ENCODE assay signal across 18 cellular contexts in genomic region chr1:180945551-180945950, GRCh38. TPM values are rescaled to one million over a fixed set of nuclear protein-coding genes. Genes with fewer than 3 reads are reported as not detected.
A peak's percentile ranks its signal among the peaks of the same experiment; 100 is the strongest.
DNase-seq lines count a peak whose midpoint lies in the region; ATAC-seq and TF ChIP-seq lines count a peak whose summit lies in the region.
"Had no signal": no experiment of that assay in that cellular context is flagged by ENCODE, and none has a peak within 500 bp of the region (broad histone marks: within the 10 kb centered on the region; RNA-seq: fewer than 3 reads in every experiment).

No MANE protein-coding gene starts in this region.

- H3K9me3 Mint-ChIP-seq in GM23338 (no peaks in the 10 kb centered on the region), chondrocyte (ENCODE audit: low read depth) (peaks cover 3% of the 10 kb centered on the region)
- H3K9me3 Mint-ChIP-seq in naive thymus-derived CD4-positive, alpha-beta T cell = peaks cover 0 to 35% (median 16%) of the 10 kb centered on the region in 11 donors

- peaks cover 0 to 46% (median 5%) of the 10 kb centered on the region in 11 experiments; a peak in 8 of 22 replicates for H4K20me1 ChIP-seq in BLaER1 treated with 17β-estradiol and CSF1 and Interleukin-3, amounts not matched to agents 10 nM and 100 nM
- no peaks in the 10 kb centered on the region for H4K20me1 ChIP-seq in GM23338 (replicated peaks; ENCODE audit: insufficient read depth)

- no peaks in the 10 kb centered on the region for H3K79me2 ChIP-seq in GM23338 (replicated peaks; ENCODE audit: insufficient read depth)

- H2AFZ ChIP-seq in GM23338 = no peak overlapping the region

- peaks cover 0 to 17% (median 0%) of the 10 kb centered on the region in 11 experiments; a peak in 4 of 22 replicates for H3K27me3 ChIP-seq in BLaER1 treated with 17β-estradiol and CSF1 and Interleukin-3, amounts not matched to agents 10 nM and 100 nM
- H3K27me3 ChIP-seq in GM23338 (ENCODE audit: insufficient read depth) = no peaks in the 10 kb centered on the region
- H3K27me3 ChIP-seq in naive thymus-derived CD4-positive, alpha-beta T cell (ENCODE audit: control insufficient read depth in 2 of 2, insufficient read depth in 2 of 2, low read length in 2 of 2) = no peaks in the 10 kb centered on the region

- H3K9ac ChIP-seq in BLaER1 treated with 17β-estradiol and CSF1 and Interleukin-3, amounts not matched to agents 10 nM and 100 nM = peak overlapping the region in 3 of 11 experiments; percentile 24 to 59 (median 44); a peak in 4 of 22 replicates

- DNase-seq in GM23338 (ENCODE audit: low spot score) (no peak), NCI-H146 treated with DMSO at 0.1 percent for 48 hours (lab: John Stamatoyannopoulos, UW; ENCODE audit: unreplicated experiment) (peak; percentile 88), chondrocyte (ENCODE audit: low spot score) (peak; percentile 52), NCI-H2227 (lab: John Stamatoyannopoulos, UW; ENCODE audit: unreplicated experiment) (no peak), T1000 (lab: John Stamatoyannopoulos, UW) (no peak), NOMO-1 (lab: John Stamatoyannopoulos, UW; ENCODE audit: unreplicated experiment in 2 of 2) (no peak)
- DNase-seq in naive thymus-derived CD4-positive, alpha-beta T cell = no peak
- DNase-seq: C1 segment of cervical spinal cord; CD8-positive, alpha-beta memory T cell; DMS79; NCI-H2227 treated with DMSO at 0.1 percent for 48 hours; NCI-H524 treated with DMSO at 0.1 percent for 48 hours; NK-92 treated with Interleukin-12 subunit alpha and Interleukin-12 subunit beta, amount 100 ng/mL, for 24 hours; SHP77; T-helper 1 cell; T-helper 9 cell had no signal

- H3K27ac Mint-ChIP-seq in GM23338 (no peak overlapping the region), chondrocyte (ENCODE audit: unreplicated experiment) (no peak overlapping the region)
- H3K27ac Mint-ChIP-seq in naive thymus-derived CD4-positive, alpha-beta T cell = no peak overlapping the region

- peak; percentile 7; the same call in 2 of the 3 replicates for ATAC-seq in GM23338
- ATAC-seq in naive thymus-derived CD4-positive, alpha-beta T cell = no peak
- ATAC-seq: K562 had no signal

- TF ChIP-seq CTCF in GM23338 (conservative IDR thresholded peaks at IDR 0.05; ENCODE audit: low read depth in 2 of 2) = no peak
- no peak for TF ChIP-seq CTCF in chondrocyte (IDR thresholded peaks at IDR 0.05)

- CTCF ChIA-PET in naive thymus-derived CD4-positive, alpha-beta T cell (lab: Charles Lee) = no interaction called here

- H3K4me3 Mint-ChIP-seq in GM23338 = no peak overlapping the region
- no peak overlapping the region for H3K4me3 Mint-ChIP-seq in chondrocyte (ENCODE audit: unreplicated experiment)
- no peak overlapping the region for H3K4me3 Mint-ChIP-seq in naive thymus-derived CD4-positive, alpha-beta T cell
- H3K4me3 Mint-ChIP-seq: CD8-positive, alpha-beta memory T cell had no signal

- peak overlapping the region in 4 of 11 experiments; percentile 36 to 63 (median 57); a peak in 8 of 22 replicates for H3K27ac ChIP-seq in BLaER1 treated with 17β-estradiol and CSF1 and Interleukin-3, amounts not matched to agents 10 nM and 100 nM
- H3K27ac ChIP-seq in GM23338 (ENCODE audit: low read depth) = no peak overlapping the region
- no peak overlapping the region for H3K27ac ChIP-seq in naive thymus-derived CD4-positive, alpha-beta T cell (ENCODE audit: low read depth, low read length)

- H3K36me3 Mint-ChIP-seq in GM23338 (ENCODE audit: low read depth) (peaks cover 6% of the 10 kb centered on the region; the same call in 2 of the 3 replicates), chondrocyte (ENCODE audit: low read depth) (peaks cover 18% of the 10 kb centered on the region)
- H3K36me3 Mint-ChIP-seq in naive thymus-derived CD4-positive, alpha-beta T cell = peaks cover 16 to 35% (median 28%) of the 10 kb centered on the region in 5 donors

- peaks cover 0 to 51% (median 18%) of the 10 kb centered on the region in 11 experiments; a peak in 18 of 22 replicates for H3K9me3 ChIP-seq in BLaER1 treated with 17β-estradiol and CSF1 and Interleukin-3, amounts not matched to agents 10 nM and 100 nM (replicated peaks in 1 of 11)
- H3K9me3 ChIP-seq in naive thymus-derived CD4-positive, alpha-beta T cell (ENCODE audit: control insufficient read depth in 2 of 3, low read length in 3 of 3) = peaks cover 0 to 29% (median 3%) of the 10 kb centered on the region in 3 experiments

- no peaks in the 10 kb centered on the region for H3F3A ChIP-seq in GM23338 (replicated peaks; ENCODE audit: low read depth)

- peaks cover 27% of the 10 kb centered on the region for H3K4me1 Mint-ChIP-seq in GM23338
- peaks cover 4% of the 10 kb centered on the region for H3K4me1 Mint-ChIP-seq in chondrocyte (ENCODE audit: low read depth)
- H3K4me1 Mint-ChIP-seq in naive thymus-derived CD4-positive, alpha-beta T cell = peaks cover 0 to 8% (median 1%) of the 10 kb centered on the region in 7 donors
- H3K4me1 Mint-ChIP-seq: CD8-positive, alpha-beta memory T cell had no signal

- H3K4me2 ChIP-seq in BLaER1 treated with 17β-estradiol and CSF1 and Interleukin-3, amounts not matched to agents 10 nM and 100 nM = peak overlapping the region in 9 of 11 experiments; percentile 56 to 88 (median 82); a peak in 18 of 22 replicates
- H3K4me2 ChIP-seq in GM23338 = no peak overlapping the region

- H3K4me1 ChIP-seq in BLaER1 treated with 17β-estradiol and CSF1 and Interleukin-3, amounts not matched to agents 10 nM and 100 nM = peaks cover 0 to 58% (median 47%) of the 10 kb centered on the region in 10 experiments; a peak in 17 of 20 replicates
- H3K4me1 ChIP-seq in GM23338 (ENCODE audit: insufficient read depth) = no peaks in the 10 kb centered on the region; the same call in none of the 2 replicates
- H3K4me1 ChIP-seq in naive thymus-derived CD4-positive, alpha-beta T cell (ENCODE audit: control insufficient read depth in 2 of 2, insufficient read depth in 2 of 2, low read length in 2 of 2) = no peaks in the 10 kb centered on the region

- H3K4me3 ChIP-seq in BLaER1 treated with 17β-estradiol and CSF1 and Interleukin-3, amounts not matched to agents 10 nM and 100 nM = no peak overlapping the region
- H3K4me3 ChIP-seq in GM23338 = no peak overlapping the region
- no peak overlapping the region for H3K4me3 ChIP-seq in naive thymus-derived CD4-positive, alpha-beta T cell (ENCODE audit: low read length)
- H3K4me3 ChIP-seq: K562 had no signal

- H3K9me2 ChIP-seq in GM23338 (ENCODE audit: insufficient read depth) = no peaks in the 10 kb centered on the region

- intact Hi-C loops in naive thymus-derived CD4-positive, alpha-beta T cell (cut with micrococcal nuclease) = no loop called here

- H3K36me3 ChIP-seq in BLaER1 treated with 17β-estradiol and CSF1 and Interleukin-3, amounts not matched to agents 10 nM and 100 nM = peaks cover 10 to 54% (median 22%) of the 10 kb centered on the region in 11 experiments; a peak in 20 of 22 replicates
- H3K36me3 ChIP-seq in GM23338 (ENCODE audit: insufficient read depth) = no peaks in the 10 kb centered on the region
- no peaks in the 10 kb centered on the region for H3K36me3 ChIP-seq in naive thymus-derived CD4-positive, alpha-beta T cell (ENCODE audit: control insufficient read depth in 2 of 3, insufficient read depth in 3 of 3, low read length in 3 of 3)

- POLR2A ChIA-PET in naive thymus-derived CD4-positive, alpha-beta T cell (lab: Charles Lee) = no interaction called here

- peaks cover 15% of the 10 kb centered on the region for H3K27me3 Mint-ChIP-seq in GM23338 (ENCODE audit: insufficient read depth, low read depth, poor library complexity)
- no peaks in the 10 kb centered on the region for H3K27me3 Mint-ChIP-seq in chondrocyte (ENCODE audit: low read depth)
- peaks cover 0 to 6% (median 0%) of the 10 kb centered on the region in 5 donors for H3K27me3 Mint-ChIP-seq in naive thymus-derived CD4-positive, alpha-beta T cell

TF ChIP-seq in GM23338, 12 proteins besides CTCF, POLR2A, EP300 and RAD21 (continues in another document):
- TF ChIP-seq ZNF331 (CRISPR knock-in tag; IDR thresholded peaks at IDR 0.05; ENCODE audit: low read depth) = no peak
- TF ChIP-seq CREB1 (CRISPR knock-in tag; IDR thresholded peaks at IDR 0.05; ENCODE audit: low read depth) = no peak
- TF ChIP-seq REST (IDR thresholded peaks at IDR 0.05; ENCODE audit: unreplicated experiment) = no peak

RNA-seq across cellular contexts. Expression of gene KIAA1614, which starts 32.9 kb away (rescaled TPM):
- total RNA-seq in GM23338 (2014; rRNA removed; shearing (Covaris generic)) = 1.8 and 2.3 TPM in 2 replicates
- 0.80 and 1.1 TPM in 2 replicates for polyA plus RNA-seq in GM23338 (2016; fragmentation: Nextera tagmentation; extraction: Ambion mirVana)
- total RNA-seq in chondrocyte = 5.3 to 8.4 TPM (median 8.2 TPM) in 3 replicates
- total RNA-seq in naive thymus-derived CD4-positive, alpha-beta T cell = under 1 TPM in 4 of 5 experiments, not detected in 1; 0.13 to 0.31 (median 0.20) TPM
- polyA plus RNA-seq in naive thymus-derived CD4-positive, alpha-beta T cell = under 1 TPM; 0.03 to 0.12 TPM

Comparison
In these comparisons a context has a peak if more than half of its experiments do, and no peak if none do; other contexts are left out.
1. DNase-seq: peak in NCI-H146 treated with DMSO at 0.1 percent for 48 hours (single experiment) and chondrocyte (single experiment); none in GM23338 (single experiment), NCI-H2227 (single experiment), naive thymus-derived CD4-positive, alpha-beta T cell (0 of 9), T1000 (single experiment) and NOMO-1 (0 of 2).